Comparison of ENCODE assay signal across 9 cellular contexts in genomic region chr3:105791919-105792786, GRCh38.
DNase-seq lines count a peak whose midpoint lies in the region; ATAC-seq lines count a peak whose summit lies in the region.
"Had no signal": no experiment of that assay in that cellular context is flagged by ENCODE, and none has a peak within 500 bp of the region (broad histone marks: within the 10 kb centered on the region; RNA-seq: fewer than 3 reads in every experiment).

No MANE protein-coding gene starts in this region.

- DNase-seq in HCEC 1CT: peak; percentile 100
- no peak for DNase-seq in activated T-helper 2 cell treated with anti-CD3 and anti-CD28 coated beads, Interferon-gamma antibody, Interleukin-2, Interleukin-4, amounts not matched to agents 10 μg/mL and 5 μg/mL and 100 μg/mL, durations not matched to agents 14 hours and 24 hours and 36 hours (ENCODE audit: low spot score)
- DNase-seq in hepatic stellate cell (ENCODE audit: low spot score): peak; percentile 50
- no peak for DNase-seq in stimulated activated effector memory CD8-positive, alpha-beta T cell treated with anti-CD3 and anti-CD28 coated beads, Interleukin-12 subunit alpha, Interleukin-12 subunit beta, amount 100 ng/mL, for 72 hours (ENCODE audit: low spot score in 2 of 2)
- no peak for DNase-seq in NCI-H146 treated with DMSO at 0.1 percent for 48 hours (lab: John Stamatoyannopoulos, UW; ENCODE audit: unreplicated experiment)
- DNase-seq in Ammon's horn (ENCODE audit: low spot score): no peak
- DNase-seq: activated CD8-positive, alpha-beta memory T cell treated with anti-CD3 and anti-CD28 coated beads, Interleukin-2, amount 50 U/mL, for 48 hours had no signal

- H3K36me3 Mint-ChIP-seq in activated T-helper 2 cell treated with anti-CD3 and anti-CD28 coated beads, Interferon-gamma antibody, Interleukin-2, Interleukin-4, amounts not matched to agents 10 μg/mL and 5 μg/mL and 100 μg/mL, durations not matched to agents 14 hours and 24 hours and 36 hours (ENCODE audit: low read depth): peaks cover 66% of the 10 kb centered on the region
- H3K36me3 Mint-ChIP-seq in stimulated activated effector memory CD8-positive, alpha-beta T cell treated with anti-CD3 and anti-CD28 coated beads, Interleukin-12 subunit alpha, Interleukin-12 subunit beta, amount 100 ng/mL, for 72 hours: peaks cover 68% of the 10 kb centered on the region

- intact Hi-C loops in activated T-helper 2 cell treated with anti-CD3 and anti-CD28 coated beads, Interferon-gamma antibody, Interleukin-2, Interleukin-4, amounts not matched to agents 10 μg/mL and 5 μg/mL and 100 μg/mL, durations not matched to agents 14 hours and 24 hours and 36 hours (cut with micrococcal nuclease): no loop called here

- ATAC-seq in stimulated activated effector memory CD8-positive, alpha-beta T cell treated with anti-CD3 and anti-CD28 coated beads, Interleukin-12 subunit alpha, Interleukin-12 subunit beta, amount 100 ng/mL, for 72 hours: peak; percentile 87
- ATAC-seq in HG02840 (IDR thresholded peaks at IDR 0.05; ENCODE audit: low FRiP score, unreplicated experiment) (no peak), GM21786 (IDR thresholded peaks at IDR 0.05; ENCODE audit: unreplicated experiment) (no peak)

- H3K27ac Mint-ChIP-seq in activated T-helper 2 cell treated with anti-CD3 and anti-CD28 coated beads, Interferon-gamma antibody, Interleukin-2, Interleukin-4, amounts not matched to agents 10 μg/mL and 5 μg/mL and 100 μg/mL, durations not matched to agents 14 hours and 24 hours and 36 hours: peak overlapping the region; percentile 40
- H3K27ac Mint-ChIP-seq in stimulated activated effector memory CD8-positive, alpha-beta T cell treated with anti-CD3 and anti-CD28 coated beads, Interleukin-12 subunit alpha, Interleukin-12 subunit beta, amount 100 ng/mL, for 72 hours: peak overlapping the region; percentile 84

- peaks cover 49% of the 10 kb centered on the region for H3K4me1 Mint-ChIP-seq in activated T-helper 2 cell treated with anti-CD3 and anti-CD28 coated beads, Interferon-gamma antibody, Interleukin-2, Interleukin-4, amounts not matched to agents 10 μg/mL and 5 μg/mL and 100 μg/mL, durations not matched to agents 14 hours and 24 hours and 36 hours (ENCODE audit: low read depth)
- peaks cover 46% of the 10 kb centered on the region for H3K4me1 Mint-ChIP-seq in stimulated activated effector memory CD8-positive, alpha-beta T cell treated with anti-CD3 and anti-CD28 coated beads, Interleukin-12 subunit alpha, Interleukin-12 subunit beta, amount 100 ng/mL, for 72 hours

- peaks cover 11% of the 10 kb centered on the region for H3K9me3 Mint-ChIP-seq in activated T-helper 2 cell treated with anti-CD3 and anti-CD28 coated beads, Interferon-gamma antibody, Interleukin-2, Interleukin-4, amounts not matched to agents 10 μg/mL and 5 μg/mL and 100 μg/mL, durations not matched to agents 14 hours and 24 hours and 36 hours
- no peaks in the 10 kb centered on the region for H3K9me3 Mint-ChIP-seq in stimulated activated effector memory CD8-positive, alpha-beta T cell treated with anti-CD3 and anti-CD28 coated beads, Interleukin-12 subunit alpha, Interleukin-12 subunit beta, amount 100 ng/mL, for 72 hours

- H3K27me3 Mint-ChIP-seq in activated T-helper 2 cell treated with anti-CD3 and anti-CD28 coated beads, Interferon-gamma antibody, Interleukin-2, Interleukin-4, amounts not matched to agents 10 μg/mL and 5 μg/mL and 100 μg/mL, durations not matched to agents 14 hours and 24 hours and 36 hours (ENCODE audit: low read depth): no peaks in the 10 kb centered on the region

- no peak overlapping the region for H3K4me3 Mint-ChIP-seq in activated T-helper 2 cell treated with anti-CD3 and anti-CD28 coated beads, Interferon-gamma antibody, Interleukin-2, Interleukin-4, amounts not matched to agents 10 μg/mL and 5 μg/mL and 100 μg/mL, durations not matched to agents 14 hours and 24 hours and 36 hours (ENCODE audit: low read depth)
- H3K4me3 Mint-ChIP-seq in stimulated activated effector memory CD8-positive, alpha-beta T cell treated with anti-CD3 and anti-CD28 coated beads, Interleukin-12 subunit alpha, Interleukin-12 subunit beta, amount 100 ng/mL, for 72 hours: peak overlapping the region; percentile 24

Comparison
In these comparisons a context has a peak if more than half of its experiments do, and no peak if none do; other contexts are left out.
1. DNase-seq: peak in HCEC 1CT (single experiment) and hepatic stellate cell (single experiment); none in activated T-helper 2 cell treated with anti-CD3 and anti-CD28 coated beads, Interferon-gamma antibody, Interleukin-2, Interleukin-4, amounts not matched to agents 10 μg/mL and 5 μg/mL and 100 μg/mL, durations not matched to agents 14 hours and 24 hours and 36 hours (single experiment), stimulated activated effector memory CD8-positive, alpha-beta T cell treated with anti-CD3 and anti-CD28 coated beads, Interleukin-12 subunit alpha, Interleukin-12 subunit beta, amount 100 ng/mL, for 72 hours (0 of 2), NCI-H146 treated with DMSO at 0.1 percent for 48 hours (single experiment) and Ammon's horn (single experiment).